ENCODE assay signal across 9 cellular contexts in genomic region chr20:49982072-49982345, GRCh38. TPM values are rescaled to one million over a fixed set of nuclear protein-coding genes. Genes with fewer than 3 reads are reported as not detected.
DNase-seq lines count a peak whose midpoint lies in the region; ATAC-seq and TF ChIP-seq lines count a peak whose summit lies in the region.
"Had no signal": no experiment of that assay in that cellular context is flagged by ENCODE, and none has a peak within 500 bp of the region (broad histone marks: within the 10 kb centered on the region; RNA-seq: fewer than 3 reads in every experiment).

No MANE protein-coding gene starts in this region.

- peaks cover 30% of the 10 kb centered on the region for H3K27me3 Mint-ChIP-seq in T-helper 1 cell treated with Interleukin-12 subunit alpha and Interleukin-12 subunit beta and Interleukin-4 antibody, amounts not matched to agents 30 μg/mL and 1 μg/mL, for 36 hours (ENCODE audit: low read depth)
- peaks cover 34% of the 10 kb centered on the region for H3K27me3 Mint-ChIP-seq in WTC11 (ENCODE audit: low read depth)
- peaks cover 12% of the 10 kb centered on the region for H3K27me3 Mint-ChIP-seq in stimulated activated naive CD8-positive, alpha-beta T cell treated with anti-CD3 and anti-CD28 coated beads, Interleukin-15, amount 100 ng/mL, for 72 hours

- H3K27ac Mint-ChIP-seq in T-helper 1 cell treated with Interleukin-12 subunit alpha and Interleukin-12 subunit beta and Interleukin-4 antibody, amounts not matched to agents 30 μg/mL and 1 μg/mL, for 36 hours, result no peak overlapping the region
- H3K27ac Mint-ChIP-seq in WTC11, result peak overlapping the region; percentile 30
- no peak overlapping the region for H3K27ac Mint-ChIP-seq in stimulated activated naive CD8-positive, alpha-beta T cell treated with anti-CD3 and anti-CD28 coated beads, Interleukin-15, amount 100 ng/mL, for 72 hours

- H3K36me3 ChIP-seq in iPS-15b (ENCODE audit: control insufficient read depth, insufficient read depth, low read length), result peaks cover 9% of the 10 kb centered on the region
- H3K36me3 ChIP-seq: prostate gland had no signal

- no peak overlapping the region for H3K9ac ChIP-seq in iPS-15b (ENCODE audit: low read depth, low read length)

- peaks cover 20% of the 10 kb centered on the region for H3K27me3 ChIP-seq in iPS-15b (ENCODE audit: control insufficient read depth, insufficient read depth, low read length)

- peaks cover 14% of the 10 kb centered on the region for H3K4me1 ChIP-seq in iPS-15b (ENCODE audit: control insufficient read depth, insufficient read depth, low read length)

- peak overlapping the region; percentile 66 for H3K4me3 ChIP-seq in iPS-15b (ENCODE audit: low read depth, low read length)

- DNase-seq in T-helper 1 cell, result no peak
- DNase-seq in WTC11 (ENCODE audit: low spot score), result no peak
- no peak for DNase-seq in stimulated activated naive CD8-positive, alpha-beta T cell treated with anti-CD3 and anti-CD28 coated beads, Interleukin-15, amount 100 ng/mL, for 72 hours

- no peaks in the 10 kb centered on the region for H3K9me3 Mint-ChIP-seq in T-helper 1 cell treated with Interleukin-12 subunit alpha and Interleukin-12 subunit beta and Interleukin-4 antibody, amounts not matched to agents 30 μg/mL and 1 μg/mL, for 36 hours
- H3K9me3 Mint-ChIP-seq in WTC11, result no peaks in the 10 kb centered on the region
- H3K9me3 Mint-ChIP-seq in stimulated activated naive CD8-positive, alpha-beta T cell treated with anti-CD3 and anti-CD28 coated beads, Interleukin-15, amount 100 ng/mL, for 72 hours, result no peaks in the 10 kb centered on the region

- H3K36me3 Mint-ChIP-seq in T-helper 1 cell treated with Interleukin-12 subunit alpha and Interleukin-12 subunit beta and Interleukin-4 antibody, amounts not matched to agents 30 μg/mL and 1 μg/mL, for 36 hours (ENCODE audit: low read depth), result no peaks in the 10 kb centered on the region
- H3K36me3 Mint-ChIP-seq in WTC11, result no peaks in the 10 kb centered on the region

- H3K4me3 Mint-ChIP-seq in T-helper 1 cell treated with Interleukin-12 subunit alpha and Interleukin-12 subunit beta and Interleukin-4 antibody, amounts not matched to agents 30 μg/mL and 1 μg/mL, for 36 hours, result peak overlapping the region; percentile 58
- peak overlapping the region; percentile 75 for H3K4me3 Mint-ChIP-seq in WTC11
- H3K4me3 Mint-ChIP-seq in stimulated activated naive CD8-positive, alpha-beta T cell treated with anti-CD3 and anti-CD28 coated beads, Interleukin-15, amount 100 ng/mL, for 72 hours, result peak overlapping the region; percentile 67 to 74

- POLR2A ChIA-PET in WTC11 (lab: Charles Lee), result interaction anchor here (0.9 kb wide), 1 partner anchor 83 kb away, joined by 3 read pairs; no protein-coding TSS in a partner anchor

- no peak for TF ChIP-seq CTCF in WTC11 (IDR thresholded peaks at IDR 0.05)

- no peak for ATAC-seq in WTC11
- no peak for ATAC-seq in stimulated activated naive CD8-positive, alpha-beta T cell treated with anti-CD3 and anti-CD28 coated beads, Interleukin-15, amount 100 ng/mL, for 72 hours
- ATAC-seq in GM18907 (IDR thresholded peaks at IDR 0.05; ENCODE audit: unreplicated experiment), result no peak
- ATAC-seq in GM19397 (IDR thresholded peaks at IDR 0.05; ENCODE audit: unreplicated experiment), result no peak
- ATAC-seq in HG02610 (IDR thresholded peaks at IDR 0.05; ENCODE audit: unreplicated experiment), result no peak

- no peaks in the 10 kb centered on the region for H3K9me3 ChIP-seq in iPS-15b (ENCODE audit: control insufficient read depth, insufficient read depth, low read length)
- H3K9me3 ChIP-seq: prostate gland had no signal

- CTCF ChIA-PET in WTC11 (lab: Charles Lee), result interaction anchor here (0.6 to 10.5 kb wide), 9 partner anchors 8 to 188 kb away, joined by 3 to 288 read pairs (median 3); no protein-coding TSS in a partner anchor

- H3K4me1 Mint-ChIP-seq in T-helper 1 cell treated with Interleukin-12 subunit alpha and Interleukin-12 subunit beta and Interleukin-4 antibody, amounts not matched to agents 30 μg/mL and 1 μg/mL, for 36 hours (ENCODE audit: low read depth), result peaks cover 15% of the 10 kb centered on the region
- peaks cover 72% of the 10 kb centered on the region for H3K4me1 Mint-ChIP-seq in WTC11
- H3K4me1 Mint-ChIP-seq in stimulated activated naive CD8-positive, alpha-beta T cell treated with anti-CD3 and anti-CD28 coated beads, Interleukin-15, amount 100 ng/mL, for 72 hours, result peaks cover 45% of the 10 kb centered on the region

TF ChIP-seq in WTC11, 78 proteins besides CTCF, POLR2A, EP300 and RAD21 (continues in another document):
- TF ChIP-seq GABPB1 (CRISPR knock-in tag; IDR thresholded peaks at IDR 0.05), result no peak
- TF ChIP-seq ELF4 (CRISPR knock-in tag; IDR thresholded peaks at IDR 0.05; ENCODE audit: low read depth), result no peak
- TF ChIP-seq NFE2L1 (CRISPR knock-in tag; IDR thresholded peaks at IDR 0.05), result no peak
- TF ChIP-seq HMGXB4 (CRISPR knock-in tag; IDR thresholded peaks at IDR 0.05), result no peak
- no peak for TF ChIP-seq E2F5 (CRISPR knock-in tag; IDR thresholded peaks at IDR 0.05)
- TF ChIP-seq ZBTB21 (CRISPR knock-in tag; IDR thresholded peaks at IDR 0.05; ENCODE audit: borderline replicate concordance), result no peak
- TF ChIP-seq SOX15 (CRISPR knock-in tag; IDR thresholded peaks at IDR 0.05), result no peak
- TF ChIP-seq ZNF219 (CRISPR knock-in tag; IDR thresholded peaks at IDR 0.05; ENCODE audit: borderline replicate concordance), result no peak
- no peak for TF ChIP-seq MLX (CRISPR knock-in tag; IDR thresholded peaks at IDR 0.05)
- no peak for TF ChIP-seq MXD4 (CRISPR knock-in tag; IDR thresholded peaks at IDR 0.05; ENCODE audit: borderline replicate concordance)
- TF ChIP-seq HMGA2 (CRISPR knock-in tag; IDR thresholded peaks at IDR 0.05), result no peak
- no peak for TF ChIP-seq PRDM15 (CRISPR knock-in tag; IDR thresholded peaks at IDR 0.05)
- TF ChIP-seq ERG (CRISPR knock-in tag; IDR thresholded peaks at IDR 0.05), result no peak

RNA-seq across cellular contexts. Expression of gene SNAI1, which starts 0.8 kb away (rescaled TPM):
- 7.0 to 8.7 TPM (median 7.9 TPM) in 3 replicates for total RNA-seq in WTC11 (2021)

RNA-seq across cellular contexts. Expression of gene RNF114, which starts 45.8 kb away (rescaled TPM):
- total RNA-seq in WTC11 (2021), result 86.6 to 91.6 TPM (median 88.1 TPM) in 3 replicates
